In genomic region chr4:15964159-15964558, GRCh38 we compare ENCODE assay signal across 15 cellular contexts. TPM values are rescaled to one million over a fixed set of nuclear protein-coding genes. Genes with fewer than 3 reads are reported as not detected.
DNase-seq lines count a peak whose midpoint lies in the region; ATAC-seq, FAIRE-seq and TF ChIP-seq lines count a peak whose summit lies in the region.
"Had no signal": no experiment of that assay in that cellular context is flagged by ENCODE, and none has a peak within 500 bp of the region (broad histone marks: within the 10 kb centered on the region; RNA-seq: fewer than 3 reads in every experiment).

No MANE protein-coding gene starts in this region.

- FAIRE-seq in GM12878 (lab: Jason Lieb, UNC), result no peak

- TF ChIP-seq CTCF in NB4 (IDR thresholded peaks at IDR 0.05; ENCODE audit: low read depth, low read length) (peak; percentile 24), GM12878 (IDR thresholded peaks at IDR 0.05 in 2 of 3, conservative IDR thresholded peaks at IDR 0.05 in 1 of 3; ENCODE audit: control insufficient read depth in 2 of 3, extremely low read depth in 1 of 3, insufficient read depth in 1 of 3, low read depth in 3 of 3, low read length in 3 of 3) (no peak), ovary (IDR thresholded peaks at IDR 0.05) (no peak)

- SMC1A ChIA-PET in GM12878 (lab: Charles Lee; ENCODE audit: uncharacterized antibody, unreplicated experiment), result interaction anchor here (0.6 to 1.6 kb wide), 3 partner anchors 10 to 321 kb away, joined by 3 to 6 read pairs (median 3); no protein-coding TSS in a partner anchor

- RAD21 ChIA-PET in GM12878 (lab: Charles Lee; ENCODE audit: unreplicated experiment), result interaction anchor here (1.0 to 2.0 kb wide), 3 partner anchors 74 to 198 kb away, joined by 3 to 5 read pairs (median 4); no protein-coding TSS in a partner anchor

- POLR2A ChIA-PET in GM12878 (lab: Charles Lee), result interaction anchor here (0.7 kb wide), 1 partner anchor 74 kb away, joined by 3 read pairs; no protein-coding TSS in a partner anchor

- DNase-seq in DMS53 (lab: John Stamatoyannopoulos, UW), result peak; percentile 55
- no peak for DNase-seq in DMS53 treated with DMSO at 0.1 percent for 48 hours (lab: John Stamatoyannopoulos, UW; ENCODE audit: unreplicated experiment)
- DNase-seq in NB4 (ENCODE audit: low read depth), result no peak
- DNase-seq in GM12878 (ENCODE audit: low read depth, low spot score), result no peak
- no peak for DNase-seq in natural killer cell treated with Interleukin-12 subunit alpha and Interleukin-12 subunit beta and Interleukin-15 and Interleukin-18, amount 100 ng/mL, for 72 hours (ENCODE audit: low spot score)
- no peak for DNase-seq in kidney tubule cell (ENCODE audit: low spot score)
- no peak for DNase-seq in ovary
- no peak for DNase-seq in effector CD8-positive, alpha-beta T cell (lab: John Stamatoyannopoulos, UW)
- DNase-seq: 8988T, body of pancreas, DMS153, NCI-H146, NCI-H774 had no signal

- H3K4me1 Mint-ChIP-seq in natural killer cell treated with Interleukin-12 subunit alpha and Interleukin-12 subunit beta and Interleukin-15 and Interleukin-18, amount 100 ng/mL, for 72 hours (ENCODE audit: low read depth in 2 of 2), result peaks cover 50 to 61% of the 10 kb centered on the region in 2 donors

- no peaks in the 10 kb centered on the region for H4K20me1 ChIP-seq in GM12878 (ENCODE audit: control insufficient read depth, insufficient read depth)

- H2AFZ ChIP-seq in GM12878 (ENCODE audit: control insufficient read depth, low read depth, low read length), result no peak overlapping the region

- CTCF ChIA-PET in GM12878 (lab: Yijun Ruan, JAX), result interaction anchor here (0.5 to 4.4 kb wide), 11 partner anchors 8 to 963 kb away, joined by 3 to 24 read pairs (median 3); no protein-coding TSS in a partner anchor

- peak; percentile 28; the same call in 1 of the 3 replicates for ATAC-seq in GM12878
- no peak for ATAC-seq in natural killer cell treated with Interleukin-12 subunit alpha and Interleukin-12 subunit beta and Interleukin-15 and Interleukin-18, amount 100 ng/mL, for 72 hours
- ATAC-seq: body of pancreas had no signal

- no peak for TF ChIP-seq RAD21 in GM12878 (IDR thresholded peaks at IDR 0.05; ENCODE audit: insufficient read depth, low read depth, low read length)

- H3K4me2 ChIP-seq in GM12878 (ENCODE audit: control insufficient read depth, insufficient read depth), result no peak overlapping the region

- intact Hi-C loops in GM12878 (cut with micrococcal nuclease; ENCODE audit: unreplicated experiment), result no loop called here
- intact Hi-C loops in ovary (cut with DNase I), result no loop called here

- no TSS peak for BruUV-seq in GM12878 (replicated peaks; lab: Mats Ljungman, UMichigan)

- in situ Hi-C loops in GM12878 (cut with MboI), result loop anchor here (25.0 kb wide), 1 partner anchor 727 kb away; no protein-coding TSS in a partner anchor

- H3K9me3 Mint-ChIP-seq in natural killer cell treated with Interleukin-12 subunit alpha and Interleukin-12 subunit beta and Interleukin-15 and Interleukin-18, amount 100 ng/mL, for 72 hours, result no peaks in the 10 kb centered on the region

- H3K9ac ChIP-seq in GM12878 (ENCODE audit: control insufficient read depth, insufficient read depth, low read length), result no peak overlapping the region

- H3K27me3 ChIP-seq in GM12878 (replicated peaks in 1 of 2; ENCODE audit: control insufficient read depth in 2 of 2, insufficient read depth in 2 of 2, low read length in 1 of 2) (no peaks in the 10 kb centered on the region), ovary (no peaks in the 10 kb centered on the region)
- H3K27me3 ChIP-seq: body of pancreas, tibial nerve had no signal

- H3K27ac ChIP-seq in GM12878 (ENCODE audit: control insufficient read depth, insufficient read depth) (no peak overlapping the region), ovary (no peak overlapping the region)
- H3K27ac ChIP-seq: body of pancreas had no signal

- H3K4me3 ChIP-seq in NB4 (ENCODE audit: low read depth, low read length), result no peak overlapping the region
- H3K4me3 ChIP-seq in GM12878, result no peak overlapping the region
- no peak overlapping the region for H3K4me3 ChIP-seq in ovary
- H3K4me3 ChIP-seq: body of pancreas, tibial nerve had no signal

- H3K9me3 ChIP-seq in GM12878 (replicated peaks; ENCODE audit: control insufficient read depth, insufficient read depth, low read length), result no peaks in the 10 kb centered on the region
- no peaks in the 10 kb centered on the region for H3K9me3 ChIP-seq in ovary
- H3K9me3 ChIP-seq: tibial nerve had no signal

- no peaks in the 10 kb centered on the region for H3K79me2 ChIP-seq in GM12878 (ENCODE audit: control insufficient read depth, insufficient read depth, low read length)

- peak overlapping the region; percentile 81 to 85 for H3K27ac Mint-ChIP-seq in natural killer cell treated with Interleukin-12 subunit alpha and Interleukin-12 subunit beta and Interleukin-15 and Interleukin-18, amount 100 ng/mL, for 72 hours

- peak overlapping the region; percentile 87 for H3K4me3 Mint-ChIP-seq in natural killer cell treated with Interleukin-12 subunit alpha and Interleukin-12 subunit beta and Interleukin-15 and Interleukin-18, amount 100 ng/mL, for 72 hours

- H3K4me1 ChIP-seq in GM12878 (ENCODE audit: control insufficient read depth, insufficient read depth, low read length) (peaks cover 5% of the 10 kb centered on the region; the same call in 1 of the 2 replicates), ovary (ENCODE audit: insufficient read depth) (no peaks in the 10 kb centered on the region)
- H3K4me1 ChIP-seq: body of pancreas had no signal

- no peaks in the 10 kb centered on the region for H3K36me3 ChIP-seq in GM12878 (ENCODE audit: control insufficient read depth in 2 of 2, insufficient read depth in 2 of 2, low read length in 1 of 2)
- H3K36me3 ChIP-seq in ovary, result no peaks in the 10 kb centered on the region
- H3K36me3 ChIP-seq: tibial nerve had no signal

- WGBS in GM12878 (ENCODE audit: insufficient coverage, insufficient replicate concordance, low lambda C conversion rate, missing lambda C conversion rate), result 40% methylated on average over 5 of the region's 5 CpGs
- 83 to 84% (median 83%) methylated on average over 5 of the region's 5 CpGs for WGBS in ovary, 3 donors

- no peak for TF ChIP-seq POLR2A in NB4 (IDR thresholded peaks at IDR 0.05; ENCODE audit: extremely low read depth, insufficient read length)
- TF ChIP-seq POLR2A in GM12878 (IDR thresholded peaks at IDR 0.05; ENCODE audit: low read depth, low read length), result no peak
- TF ChIP-seq POLR2A in ovary (IDR thresholded peaks at IDR 0.05), result no peak

- TF ChIP-seq EP300 in GM12878 (IDR thresholded peaks at IDR 0.05; ENCODE audit: borderline replicate concordance in 1 of 2, control insufficient read depth in 1 of 2, low read depth in 2 of 2, low read length in 2 of 2) (no peak), ovary (IDR thresholded peaks at IDR 0.05) (no peak)

- H3K36me3 Mint-ChIP-seq in natural killer cell treated with Interleukin-12 subunit alpha and Interleukin-12 subunit beta and Interleukin-15 and Interleukin-18, amount 100 ng/mL, for 72 hours, result peaks cover 9% of the 10 kb centered on the region

- no peaks in the 10 kb centered on the region for H3K27me3 Mint-ChIP-seq in natural killer cell treated with Interleukin-12 subunit alpha and Interleukin-12 subunit beta and Interleukin-15 and Interleukin-18, amount 100 ng/mL, for 72 hours

TF ChIP-seq in GM12878, 131 proteins besides CTCF, POLR2A, EP300 and RAD21 (continues in another document):
- no peak for TF ChIP-seq TCF12 (IDR thresholded peaks at IDR 0.05; ENCODE audit: low read depth, low read length)

RNA-seq across cellular contexts. Expression of gene FGFBP2, which starts 1.2 kb away (rescaled TPM):
- not detected in 2 replicates for total RNA-seq in GM12878 (2013; cell fraction: nucleolus; rRNA removed)
- total RNA-seq in GM12878 (2014; rRNA removed) (not detected in 2 replicates), GM12878 (2014; rRNA removed; fragmentation: Illumina TruSeq; extraction: Trizol) (not detected in 2 replicates), GM12878 (2021) (not detected in 2 replicates), ovary (1 to 10 TPM in 1 of 7 donors, under 1 TPM in 3, not detected in 3; 0.20 to 1.4 (median 0.66) TPM)
- not detected for polyA plus RNA-seq in GM12878 (2011; ENCODE audit: low read depth)
- polyA plus RNA-seq in GM12878 (2011; rRNA removed) (0.23 and 0.46 TPM in 2 replicates), GM12878 (2014; fragmentation: Illumina TruSeq; extraction: Trizol) (not detected in 2 replicates), GM12878 (2014; fragmentation: Nextera tagmentation; extraction: Ambion mirVana) (not detected), GM12878 (2014; rRNA removed) (0.11 TPM in 1 of 2 replicates, not detected in the other), GM12878 (2016; fragmentation: Nextera tagmentation; extraction: Ambion mirVana) (not detected), ovary (1 to 10 TPM; 1.7 to 2.2 TPM)
- polyA plus RNA-seq in GM12878 (2011; cell fraction: cytosol; rRNA removed), result 0.30 and 0.34 TPM in 2 replicates
- not detected in 2 replicates for polyA plus RNA-seq in GM12878 (2011; cell fraction: nucleus; rRNA removed)
- polyA plus RNA-seq in GM12878 (2012), result 0.45 TPM in 1 of 2 replicates, not detected in the other
- polyA minus RNA-seq in GM12878 (2011; rRNA and poly(A)+ RNA removed), result 0.31 TPM in 1 of 2 replicates, not detected in the other
- polyA minus RNA-seq in GM12878 (2011; cell fraction: cytosol; rRNA and poly(A)+ RNA removed), result not detected in 2 replicates
- polyA minus RNA-seq in GM12878 (2011; cell fraction: nucleus; rRNA and poly(A)+ RNA removed), result not detected in 2 replicates
- total RNA-seq in natural killer cell treated with Interleukin-12 subunit alpha and Interleukin-12 subunit beta and Interleukin-15 and Interleukin-18, amount 100 ng/mL, for 72 hours, result 10 to 100 TPM in 1 of 2 donors, 1 to 10 TPM in 1; 5.1 to 12.4 TPM

RNA-seq across cellular contexts. Expression of gene FGFBP1, which starts 25.6 kb away (rescaled TPM):
- not detected in 2 replicates for total RNA-seq in GM12878 (2013; cell fraction: nucleolus; rRNA removed)
- total RNA-seq in GM12878 (2014; rRNA removed), result not detected in 2 replicates
- 0.09 TPM in 1 of 2 replicates, not detected in the other for total RNA-seq in GM12878 (2014; rRNA removed; fragmentation: Illumina TruSeq; extraction: Trizol)
- total RNA-seq in GM12878 (2021), result not detected in 2 replicates
- polyA plus RNA-seq in GM12878 (2011; ENCODE audit: low read depth), result not detected
- 0.11 TPM in 1 of 2 replicates, not detected in the other for polyA plus RNA-seq in GM12878 (2011; rRNA removed)
- 0.06 and 0.10 TPM in 2 replicates for polyA plus RNA-seq in GM12878 (2011; cell fraction: cytosol; rRNA removed)
- not detected in 2 replicates for polyA plus RNA-seq in GM12878 (2011; cell fraction: nucleus; rRNA removed)
- not detected in 2 replicates for polyA plus RNA-seq in GM12878 (2012)
- not detected in 2 replicates for polyA plus RNA-seq in GM12878 (2014; fragmentation: Illumina TruSeq; extraction: Trizol)
- polyA plus RNA-seq in GM12878 (2014; fragmentation: Nextera tagmentation; extraction: Ambion mirVana), result under 1 TPM in 1 of 2 experiments, not detected in 1; 0.09 TPM
- polyA plus RNA-seq in GM12878 (2014; rRNA removed), result not detected in 2 replicates
- polyA plus RNA-seq in GM12878 (2016; fragmentation: Nextera tagmentation; extraction: Ambion mirVana), result not detected
- polyA minus RNA-seq in GM12878 (2011; rRNA and poly(A)+ RNA removed), result not detected in 2 replicates
- polyA minus RNA-seq in GM12878 (2011; cell fraction: cytosol; rRNA and poly(A)+ RNA removed), result not detected in 2 replicates
- polyA minus RNA-seq in GM12878 (2011; cell fraction: nucleus; rRNA and poly(A)+ RNA removed), result not detected in 2 replicates
- total RNA-seq in natural killer cell treated with Interleukin-12 subunit alpha and Interleukin-12 subunit beta and Interleukin-15 and Interleukin-18, amount 100 ng/mL, for 72 hours, result not detected
- total RNA-seq in ovary, result 1 to 10 TPM in 1 of 7 donors, under 1 TPM in 1, not detected in 5; 0.36 to 1.4 TPM
- not detected for polyA plus RNA-seq in ovary
- total RNA-seq: body of pancreas, liver had no signal
- polyA plus RNA-seq: liver had no signal
